Comparison of ENCODE assay signal across 20 cellular contexts in the genomic region with DNA sequence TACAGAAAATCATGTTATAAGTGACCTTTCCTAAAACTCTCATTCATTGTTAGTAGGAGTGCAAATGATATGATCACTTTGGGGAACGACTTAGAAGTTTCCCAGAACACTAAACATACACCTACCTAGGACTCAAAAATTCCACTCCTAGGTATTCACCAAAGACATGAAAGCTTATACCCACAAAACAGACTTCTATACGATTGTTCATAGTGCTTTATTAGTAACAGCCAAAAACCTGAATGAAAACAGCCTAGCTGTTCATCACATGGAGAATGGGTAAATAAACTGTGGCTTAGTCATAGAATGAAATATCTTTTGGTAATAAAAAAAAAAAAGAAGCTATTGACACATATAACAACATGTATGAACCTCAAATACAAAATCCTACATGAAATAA. TPM values are rescaled to one million over a fixed set of nuclear protein-coding genes. Genes with fewer than 3 reads are reported as not detected.
DNase-seq lines count a peak whose midpoint lies in the region; ATAC-seq, FAIRE-seq and TF ChIP-seq lines count a peak whose summit lies in the region.
"Had no signal": no experiment of that assay in that cellular context is flagged by ENCODE, and none has a peak within 500 bp of the region (broad histone marks: within the 10 kb centered on the region; RNA-seq: fewer than 3 reads in every experiment).

No MANE protein-coding gene starts in this region.

- intact Hi-C loops in mammary epithelial cell (cut with micrococcal nuclease), result no loop called here
- intact Hi-C loops in breast epithelium (cut with DNase I; ENCODE audit: low total_unique reads), result no loop called here
- intact Hi-C loops in activated T-helper 1 cell treated with anti-CD3 and anti-CD28 coated beads, Interleukin-12 subunit alpha, Interleukin-12 subunit beta, Interleukin-2, Interleukin-4 antibody, amounts not matched to agents 30 ng/mL and 10 ng/mL and 1 ng/mL, durations not matched to agents 14 hours and 24 hours and 36 hours (cut with micrococcal nuclease), result no loop called here
- intact Hi-C loops in heart left ventricle (cut with DNase I), result no loop called here
- intact Hi-C loops in kidney (cut with DNase I), result no loop called here

- no peaks in the 10 kb centered on the region for H3K27me3 Mint-ChIP-seq in activated T-cell treated with anti-CD3 and anti-CD28 coated beads, Interleukin-2, amount 50 U/mL, for 24 hours
- no peaks in the 10 kb centered on the region for H3K27me3 Mint-ChIP-seq in activated T-helper 1 cell treated with anti-CD3 and anti-CD28 coated beads, Interleukin-12 subunit alpha, Interleukin-12 subunit beta, Interleukin-2, Interleukin-4 antibody, amounts not matched to agents 30 ng/mL and 10 ng/mL and 1 ng/mL, durations not matched to agents 14 hours and 24 hours and 36 hours (ENCODE audit: insufficient read depth)

- in situ Hi-C loops in mammary epithelial cell (cut with MboI; ENCODE audit: low sequenced_read_pairs in 2 of 2), result no loop called here

- H3K79me2 ChIP-seq in mammary epithelial cell (ENCODE audit: insufficient read depth, low read length), result peaks cover 44% of the 10 kb centered on the region

- no peak overlapping the region for H2AFZ ChIP-seq in mammary epithelial cell (ENCODE audit: low read depth, low read length)

- H4K20me1 ChIP-seq in mammary epithelial cell (ENCODE audit: insufficient read depth, low read length), result no peaks in the 10 kb centered on the region

- H3K4me1 ChIP-seq in mammary epithelial cell (ENCODE audit: insufficient read depth, low read length) (no peaks in the 10 kb centered on the region), breast epithelium (no peaks in the 10 kb centered on the region), heart left ventricle (no peaks in the 10 kb centered on the region), kidney (ENCODE audit: control insufficient read depth in 1 of 2, insufficient read depth in 1 of 2, low read depth in 1 of 2, low read length in 2 of 2) (no peaks in the 10 kb centered on the region)
- H3K4me1 ChIP-seq: BE2C had no signal

- 82% methylated on average over 2 of the region's 2 CpGs for WGBS in mammary epithelial cell (ENCODE audit: low coverage, missing lambda C conversion rate)
- 88 to 93% (median 92%) methylated on average over 2 of the region's 2 CpGs for WGBS in heart left ventricle, 4 donors

- H3K4me1 Mint-ChIP-seq in activated T-cell treated with anti-CD3 and anti-CD28 coated beads, Interleukin-2, amount 50 U/mL, for 24 hours (ENCODE audit: low read depth), result peaks cover 28% of the 10 kb centered on the region
- peaks cover 21% of the 10 kb centered on the region for H3K4me1 Mint-ChIP-seq in activated T-helper 1 cell treated with anti-CD3 and anti-CD28 coated beads, Interleukin-12 subunit alpha, Interleukin-12 subunit beta, Interleukin-2, Interleukin-4 antibody, amounts not matched to agents 30 ng/mL and 10 ng/mL and 1 ng/mL, durations not matched to agents 14 hours and 24 hours and 36 hours (ENCODE audit: low read depth)

- H3K36me3 Mint-ChIP-seq in activated T-cell treated with anti-CD3 and anti-CD28 coated beads, Interleukin-2, amount 50 U/mL, for 24 hours (ENCODE audit: low read depth), result peaks cover 80% of the 10 kb centered on the region
- peaks cover 28% of the 10 kb centered on the region for H3K36me3 Mint-ChIP-seq in activated T-helper 1 cell treated with anti-CD3 and anti-CD28 coated beads, Interleukin-12 subunit alpha, Interleukin-12 subunit beta, Interleukin-2, Interleukin-4 antibody, amounts not matched to agents 30 ng/mL and 10 ng/mL and 1 ng/mL, durations not matched to agents 14 hours and 24 hours and 36 hours (ENCODE audit: low read depth)

- no peaks in the 10 kb centered on the region for H3K9me3 Mint-ChIP-seq in activated T-cell treated with anti-CD3 and anti-CD28 coated beads, Interleukin-2, amount 50 U/mL, for 24 hours
- no peaks in the 10 kb centered on the region for H3K9me3 Mint-ChIP-seq in activated T-helper 1 cell treated with anti-CD3 and anti-CD28 coated beads, Interleukin-12 subunit alpha, Interleukin-12 subunit beta, Interleukin-2, Interleukin-4 antibody, amounts not matched to agents 30 ng/mL and 10 ng/mL and 1 ng/mL, durations not matched to agents 14 hours and 24 hours and 36 hours

- dilution Hi-C loops in mammary epithelial cell (cut with HindIII; ENCODE audit: low sequenced_read_pairs), result no loop called here

- no TSS peak for BruUV-seq in mammary epithelial cell (replicated peaks; lab: Mats Ljungman, UMichigan)

- peak overlapping the region; percentile 74 for H3K27ac Mint-ChIP-seq in activated T-cell treated with anti-CD3 and anti-CD28 coated beads, Interleukin-2, amount 50 U/mL, for 24 hours
- H3K27ac Mint-ChIP-seq in activated T-helper 1 cell treated with anti-CD3 and anti-CD28 coated beads, Interleukin-12 subunit alpha, Interleukin-12 subunit beta, Interleukin-2, Interleukin-4 antibody, amounts not matched to agents 30 ng/mL and 10 ng/mL and 1 ng/mL, durations not matched to agents 14 hours and 24 hours and 36 hours, result peak overlapping the region; percentile 70

- H3K27me3 ChIP-seq in mammary epithelial cell (ENCODE audit: insufficient read depth, low read length) (no peaks in the 10 kb centered on the region), breast epithelium (no peaks in the 10 kb centered on the region), heart left ventricle (no peaks in the 10 kb centered on the region)
- H3K27me3 ChIP-seq: BE2C had no signal

- no peak for FAIRE-seq in kidney (lab: Jason Lieb, UNC)
- FAIRE-seq: GM19239, H1, HTR-8/SVneo had no signal

- TF ChIP-seq POLR2A in breast epithelium (IDR thresholded peaks at IDR 0.05), result no peak
- TF ChIP-seq POLR2A in heart left ventricle (IDR thresholded peaks at IDR 0.05), result no peak

- no peak for ATAC-seq in heart left ventricle

- DNase-seq in activated T-cell treated with anti-CD3 and anti-CD28 coated beads, Interleukin-2, amount 50 U/mL, for 24 hours, result no peak
- no peak for DNase-seq in activated T-cell treated with anti-CD3 and anti-CD28 coated beads, Interleukin-2, amount 50 U/mL, for 48 hours
- DNase-seq in mammary epithelial cell (peak; percentile 3), breast epithelium (ENCODE audit: low spot score in 2 of 2) (no peak), heart left ventricle (no peak), kidney (no peak)
- no peak for DNase-seq in activated T-helper 1 cell treated with anti-CD3 and anti-CD28 coated beads, Interleukin-12 subunit alpha, Interleukin-12 subunit beta, Interleukin-2, Interleukin-4 antibody, amounts not matched to agents 30 ng/mL and 10 ng/mL and 1 ng/mL, durations not matched to agents 14 hours and 24 hours and 36 hours (ENCODE audit: low spot score)
- DNase-seq: BE2C, DMS53, GF-D8, NCI-H1105, NCI-H146, NCI-H2029, NCI-H226, NCI-H510A treated with DMSO at 0.1 percent for 48 hours, NCI-H748 treated with DMSO at 0.1 percent for 48 hours had no signal

- no peak overlapping the region for H3K4me3 Mint-ChIP-seq in activated T-cell treated with anti-CD3 and anti-CD28 coated beads, Interleukin-2, amount 50 U/mL, for 24 hours
- no peak overlapping the region for H3K4me3 Mint-ChIP-seq in activated T-helper 1 cell treated with anti-CD3 and anti-CD28 coated beads, Interleukin-12 subunit alpha, Interleukin-12 subunit beta, Interleukin-2, Interleukin-4 antibody, amounts not matched to agents 30 ng/mL and 10 ng/mL and 1 ng/mL, durations not matched to agents 14 hours and 24 hours and 36 hours

- H3K4me2 ChIP-seq in mammary epithelial cell (ENCODE audit: insufficient read depth, low read depth, low read length), result no peak overlapping the region

- H3K4me3 ChIP-seq in mammary epithelial cell (replicated peaks in 1 of 3; ENCODE audit: insufficient read depth in 1 of 3, low read depth in 2 of 3, low read length in 3 of 3), result no peak overlapping the region
- H3K4me3 ChIP-seq in breast epithelium, result no peak overlapping the region
- no peak overlapping the region for H3K4me3 ChIP-seq in heart left ventricle
- no peak overlapping the region for H3K4me3 ChIP-seq in kidney (ENCODE audit: low read length in 2 of 2)

- no peak overlapping the region for H3K27ac ChIP-seq in mammary epithelial cell (ENCODE audit: insufficient read depth, low read depth, low read length)
- no peak overlapping the region for H3K27ac ChIP-seq in breast epithelium
- H3K27ac ChIP-seq in heart left ventricle, result no peak overlapping the region
- H3K27ac ChIP-seq in kidney (ENCODE audit: low read depth in 2 of 2, low read length in 2 of 2), result no peak overlapping the region

- CTCF ChIA-PET in mammary epithelial cell (lab: Charles Lee; ENCODE audit: low non-redundant PET), result no interaction called here

- no peak overlapping the region for H3K9ac ChIP-seq in mammary epithelial cell (ENCODE audit: insufficient read depth, low read length)
- H3K9ac ChIP-seq in kidney (ENCODE audit: low read length in 2 of 2), result no peak overlapping the region

- H3K36me3 ChIP-seq in mammary epithelial cell (ENCODE audit: insufficient read depth, low read length) (peaks cover 18% of the 10 kb centered on the region), breast epithelium (peaks cover 9% of the 10 kb centered on the region), heart left ventricle (peaks cover 0 to 80% (median 60%) of the 10 kb centered on the region in 9 donors), kidney (ENCODE audit: control insufficient read depth in 1 of 2, insufficient read depth in 2 of 2, low read length in 2 of 2) (peaks cover 5 to 9% of the 10 kb centered on the region in 2 donors)

- TF ChIP-seq CTCF in mammary epithelial cell (conservative IDR thresholded peaks at IDR 0.05 in 1 of 2, IDR thresholded peaks at IDR 0.05 in 1 of 2; ENCODE audit: extremely low read depth in 1 of 2, insufficient read depth in 1 of 2, low read depth in 1 of 2, low read length in 2 of 2) (no peak), breast epithelium (IDR thresholded peaks at IDR 0.05) (no peak), heart left ventricle (IDR thresholded peaks at IDR 0.05) (no peak), kidney (IDR thresholded peaks at IDR 0.05; ENCODE audit: borderline replicate concordance, extremely low read depth, insufficient read depth) (no peak)

- no peaks in the 10 kb centered on the region for H3K9me3 ChIP-seq in mammary epithelial cell (replicated peaks; ENCODE audit: insufficient read depth, low read length)
- no peaks in the 10 kb centered on the region for H3K9me3 ChIP-seq in breast epithelium
- H3K9me3 ChIP-seq in heart left ventricle, result no peaks in the 10 kb centered on the region
- no peaks in the 10 kb centered on the region for H3K9me3 ChIP-seq in kidney (ENCODE audit: control insufficient read depth in 1 of 2, low read length in 2 of 2)
- H3K9me3 ChIP-seq: BE2C had no signal

RNA-seq across cellular contexts. Expression of a gene that starts 8.8 kb away (rescaled TPM):
- total RNA-seq in mammary epithelial cell, result 10 to 100 TPM; 33.0 to 38.7 TPM
- 18.5 TPM for polyA plus RNA-seq in mammary epithelial cell
- polyA minus RNA-seq in mammary epithelial cell, result 87.7 TPM
- 10 to 100 TPM; 23.5 to 41.6 (median 31.1) TPM for total RNA-seq in breast epithelium
- 47.0 and 48.2 TPM in 2 replicates for total RNA-seq in activated T-helper 1 cell treated with anti-CD3 and anti-CD28 coated beads, Interleukin-12 subunit alpha, Interleukin-12 subunit beta, Interleukin-2, Interleukin-4 antibody, amounts not matched to agents 30 ng/mL and 10 ng/mL and 1 ng/mL, durations not matched to agents 14 hours and 24 hours and 36 hours
- 10 to 100 TPM; 15.3 to 21.3 (median 18.3) TPM for total RNA-seq in heart left ventricle
- 10 to 100 TPM in 1 of 2 donors, 1 to 10 TPM in 1; 8.2 to 17.5 TPM for polyA plus RNA-seq in heart left ventricle
- 24.6 TPM for total RNA-seq in kidney
- polyA plus RNA-seq in kidney (ENCODE audit: insufficient read depth, low read depth, low replicate concordance), result 16.8 TPM

RNA-seq across cellular contexts. Expression of a gene that starts 40.5 kb away (rescaled TPM):
- total RNA-seq in mammary epithelial cell (under 1 TPM in 1 of 2 donors, not detected in 1; under 0.01 TPM), breast epithelium (10 to 100 TPM in 1 of 3 donors, under 1 TPM in 2; 0.16 to 18.7 (median 0.66) TPM), heart left ventricle (1 to 10 TPM in 1 of 9 donors, under 1 TPM in 7, not detected in 1; 0.32 to 2.1 (median 0.48) TPM), kidney (4.2 TPM)
- polyA plus RNA-seq in mammary epithelial cell (0.01 TPM), heart left ventricle (under 1 TPM; 0.47 to 0.50 TPM), kidney (ENCODE audit: insufficient read depth, low read depth, low replicate concordance) (38.0 TPM)
- not detected for polyA minus RNA-seq in mammary epithelial cell
- total RNA-seq in activated T-helper 1 cell treated with anti-CD3 and anti-CD28 coated beads, Interleukin-12 subunit alpha, Interleukin-12 subunit beta, Interleukin-2, Interleukin-4 antibody, amounts not matched to agents 30 ng/mL and 10 ng/mL and 1 ng/mL, durations not matched to agents 14 hours and 24 hours and 36 hours, result 0.05 and 0.24 TPM in 2 replicates
- total RNA-seq: A673 had no signal
